In the genomic region with DNA sequence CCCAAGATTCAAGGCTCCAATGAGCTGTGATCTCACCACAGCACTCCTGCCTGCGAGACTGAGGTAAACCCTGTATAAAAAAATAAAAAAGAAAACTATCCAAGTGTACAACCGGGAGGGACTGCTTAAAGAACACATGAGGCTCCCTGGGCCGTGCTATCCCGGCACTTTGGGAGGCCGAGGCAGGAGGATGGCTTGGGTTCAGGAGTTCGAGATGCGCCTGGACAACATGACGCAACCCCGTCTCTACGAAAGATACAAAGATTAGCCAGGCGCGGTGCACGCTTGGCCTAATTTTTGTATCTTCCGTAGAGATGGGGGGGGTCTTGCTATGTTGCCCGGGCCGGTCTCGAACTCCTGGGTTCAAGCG, we compare ENCODE assay signal across 8 cellular contexts.
DNase-seq lines count a peak whose midpoint lies in the region; ATAC-seq, FAIRE-seq and TF ChIP-seq lines count a peak whose summit lies in the region.
"Not testable (repeated sequence)": the region's sequence is repeated elsewhere in the genome, so short reads cannot be mapped to it uniquely, and the experiment has no call there.

No MANE protein-coding gene starts in this region.

- H3K14ac ChIP-seq in H1 (ENCODE audit: insufficient read length): not testable (repeated sequence)

- peak overlapping the region; percentile 66 to 88 (median 76) for H3K4me2 ChIP-seq in BLaER1 treated with 17β-estradiol and CSF1 and Interleukin-3, amounts not matched to agents 10 nM and 100 nM
- H3K4me2 ChIP-seq in H1 (ENCODE audit: insufficient read depth in 1 of 2, low read depth in 2 of 2, low read length in 2 of 2) (peak overlapping the region; percentile 30 to 70; a peak in 3 of 4 replicates), keratinocyte (ENCODE audit: control insufficient read depth, extremely low read depth, insufficient read depth, low read depth, low read length) (peak overlapping the region; percentile 81)

- H3K9me3 ChIP-seq in BLaER1 treated with 17β-estradiol and CSF1 and Interleukin-3, amounts not matched to agents 10 nM and 100 nM (replicated peaks in 1 of 11); H1 (ENCODE audit: insufficient read depth in 2 of 2, low read depth in 1 of 2, low read length in 1 of 2); keratinocyte (ENCODE audit: control insufficient read depth, low read depth, low read length); neuron (ENCODE audit: low read length); suprapubic skin: not testable (repeated sequence)

- H2BK5ac ChIP-seq in H1 (ENCODE audit: low read depth, low read length): not testable (repeated sequence)

- not testable (repeated sequence) for H3K18ac ChIP-seq in H1 (ENCODE audit: extremely low read depth, low read length)

- not testable (repeated sequence) for H3K27me3 ChIP-seq in BLaER1 treated with 17β-estradiol and CSF1 and Interleukin-3, amounts not matched to agents 10 nM and 100 nM; H1 (replicated peaks in 1 of 4; ENCODE audit: control insufficient read depth in 3 of 4, extremely low read depth in 1 of 4, insufficient read depth in 3 of 4, low read length in 3 of 4); keratinocyte (ENCODE audit: control insufficient read depth, extremely low read depth, insufficient read depth, low read length); neuron (ENCODE audit: insufficient read depth, low read length); suprapubic skin

- FAIRE-seq in RCC 7860 (lab: Jason Lieb, UNC); H1 (lab: Jason Lieb, UNC); keratinocyte (lab: Jason Lieb, UNC): not testable (repeated sequence)

- not testable (repeated sequence) for H3K9me1 ChIP-seq in keratinocyte (ENCODE audit: control insufficient read depth, extremely low read depth, insufficient read depth, low read length)

- CTCF ChIA-PET in H1 (lab: Charles Lee; ENCODE audit: partially characterized antibody): not testable (repeated sequence)

- H3K4ac ChIP-seq in H1 (replicated peaks; ENCODE audit: insufficient read length, low read depth, low read length): not testable (repeated sequence)

- not testable (repeated sequence) for H2AK5ac ChIP-seq in H1 (ENCODE audit: low read depth, low read length)

- H2BK12ac ChIP-seq in H1 (ENCODE audit: low read depth, low read length): not testable (repeated sequence)

- not testable (repeated sequence) for H4K20me1 ChIP-seq in BLaER1 treated with 17β-estradiol and CSF1 and Interleukin-3, amounts not matched to agents 10 nM and 100 nM; H1 (replicated peaks in 1 of 2; ENCODE audit: control insufficient read depth in 1 of 2, insufficient read depth in 2 of 2, low read length in 2 of 2); keratinocyte (ENCODE audit: control insufficient read depth, extremely low read depth, insufficient read depth, low read length)

- not testable (repeated sequence) for TF ChIP-seq POLR2A in H1 (IDR thresholded peaks at IDR 0.05; ENCODE audit: control extremely low read depth in 1 of 2, low read depth in 2 of 2, low read length in 2 of 2); suprapubic skin (IDR thresholded peaks at IDR 0.05)

- H2BK20ac ChIP-seq in H1 (ENCODE audit: low read length): not testable (repeated sequence)

- dilution Hi-C loops in keratinocyte (cut with MboI; ENCODE audit: extremely low pct_ligation_motif_present, low sequenced_read_pairs): not testable (repeated sequence)

- not testable (repeated sequence) for H3K9me3 Mint-ChIP-seq in activated naive CD4-positive, alpha-beta T cell treated with anti-CD3 and anti-CD28 coated beads, Interleukin-2, amount 50 U/mL, for 72 hours

- H3K9ac ChIP-seq in BLaER1 treated with 17β-estradiol and CSF1 and Interleukin-3, amounts not matched to agents 10 nM and 100 nM: peak overlapping the region; percentile 65 to 84 (median 79); a peak in 20 of 22 replicates
- H3K9ac ChIP-seq in H1 (replicated peaks in 1 of 4; ENCODE audit: extremely low read depth in 1 of 4, low read depth in 3 of 4, low read length in 3 of 4) (peak overlapping the region in 1 of 4 experiments; percentile 54; a peak in 1 of 7 replicates), keratinocyte (ENCODE audit: control insufficient read depth, extremely low read depth, insufficient read depth, low read length) (peak overlapping the region; percentile 77)

- H3K27ac Mint-ChIP-seq in activated naive CD4-positive, alpha-beta T cell treated with anti-CD3 and anti-CD28 coated beads, Interleukin-2, amount 50 U/mL, for 72 hours: peak overlapping the region; percentile 82 to 90

- H2AFZ ChIP-seq in H1 (ENCODE audit: low read length): not testable (repeated sequence)
- peak overlapping the region; percentile 75 for H2AFZ ChIP-seq in keratinocyte (ENCODE audit: control insufficient read depth, low read length)
- peak overlapping the region; percentile 71 for H2AFZ ChIP-seq in neuron (ENCODE audit: low read depth, low read length)

- peak overlapping the region; percentile 65 to 83 (median 78) for H3K27ac ChIP-seq in BLaER1 treated with 17β-estradiol and CSF1 and Interleukin-3, amounts not matched to agents 10 nM and 100 nM
- H3K27ac ChIP-seq in H1 (ENCODE audit: low read depth, low read length) (0 out of 2 replicates have a peak overlapping the region, but pooled peaks have one; percentile 36), keratinocyte (ENCODE audit: control insufficient read depth, insufficient read depth, low read length) (peak overlapping the region; percentile 75), suprapubic skin (peak overlapping the region; percentile 89)

- not testable (repeated sequence) for H3K36me3 Mint-ChIP-seq in activated naive CD4-positive, alpha-beta T cell treated with anti-CD3 and anti-CD28 coated beads, Interleukin-2, amount 50 U/mL, for 72 hours

- TF ChIP-seq RAD21 in H1 (IDR thresholded peaks at IDR 0.05 in 1 of 2, conservative IDR thresholded peaks at IDR 0.05 in 1 of 2; ENCODE audit: low read depth in 2 of 2, low read length in 2 of 2): not testable (repeated sequence)

- H3K79me2 ChIP-seq in H1 (ENCODE audit: control insufficient read depth in 1 of 2, insufficient read depth in 2 of 2, low read length in 2 of 2); keratinocyte (ENCODE audit: control insufficient read depth, insufficient read depth, low read length): not testable (repeated sequence)

- not testable (repeated sequence) for H3K79me1 ChIP-seq in H1 (ENCODE audit: low read depth, low read length)

- ATAC-seq in activated naive CD4-positive, alpha-beta T cell treated with anti-CD3 and anti-CD28 coated beads, Interleukin-2, amount 50 U/mL, for 72 hours: not testable (repeated sequence)

- H3K56ac ChIP-seq in H1 (replicated peaks; ENCODE audit: insufficient read length, low read depth, low read length): not testable (repeated sequence)

- not testable (repeated sequence) for H2BK15ac ChIP-seq in H1 (ENCODE audit: low read length)

- TF ChIP-seq CTCF in HFF-Myc (IDR thresholded peaks at IDR 0.05; ENCODE audit: low read depth, low read length, missing control alignments); H1 (IDR thresholded peaks at IDR 0.05; ENCODE audit: control extremely low read depth in 1 of 3, insufficient read depth in 1 of 3, low read depth in 1 of 3, low read length in 3 of 3); keratinocyte (optimal IDR thresholded peaks at IDR 0.05 in 1 of 3, IDR thresholded peaks at IDR 0.05 in 1 of 3, conservative IDR thresholded peaks at IDR 0.05 in 1 of 3; ENCODE audit: extremely low read depth in 1 of 3, insufficient read depth in 2 of 3, low read length in 3 of 3); suprapubic skin (IDR thresholded peaks at IDR 0.05): not testable (repeated sequence)

- H3K4me1 ChIP-seq in BLaER1 treated with 17β-estradiol and CSF1 and Interleukin-3, amounts not matched to agents 10 nM and 100 nM: peaks cover 0 to 19% (median 10%) of the 10 kb centered on the region in 10 experiments; a peak in 15 of 20 replicates
- H3K4me1 ChIP-seq in H1 (replicated peaks in 1 of 4; ENCODE audit: control insufficient read depth in 3 of 4, insufficient read depth in 4 of 4, low read length in 3 of 4); keratinocyte (ENCODE audit: control insufficient read depth, extremely low read depth, insufficient read depth, low read length); neuron (ENCODE audit: insufficient read depth, low read length): not testable (repeated sequence)
- H3K4me1 ChIP-seq in suprapubic skin: peaks cover 14% of the 10 kb centered on the region

- not testable (repeated sequence) for H3K23me2 ChIP-seq in H1 (ENCODE audit: low read depth, low read length)

- peak overlapping the region; percentile 68; the same call in 1 of the 2 replicates for H4K8ac ChIP-seq in H1 (ENCODE audit: extremely low read depth, insufficient read depth, low read length)

- POLR2A ChIA-PET in H1 (lab: Charles Lee; ENCODE audit: partially characterized antibody): interaction anchor here (1.1 kb wide), 1 partner anchor 201 kb away, joined by 3 read pairs; no protein-coding TSS in a partner anchor

- peak overlapping the region; percentile 69 to 84 (median 76) for H3K4me3 ChIP-seq in BLaER1 treated with 17β-estradiol and CSF1 and Interleukin-3, amounts not matched to agents 10 nM and 100 nM
- H3K4me3 ChIP-seq in HFF-Myc (replicated peaks; ENCODE audit: low read depth, low read length) (peak overlapping the region; percentile 62), H1 (ENCODE audit: extremely low read depth in 1 of 4, insufficient read depth in 2 of 4, low read depth in 3 of 4, low read length in 4 of 4) (peak overlapping the region in 3 of 4 experiments; percentile 79 to 93 (median 83); a peak in 5 of 8 replicates), keratinocyte (ENCODE audit: control insufficient read depth in 2 of 3, extremely low read depth in 1 of 3, insufficient read depth in 2 of 3, low read depth in 1 of 3, low read length in 3 of 3) (peak overlapping the region; percentile 64 to 74 (median 72)), neuron (ENCODE audit: low read length) (peak overlapping the region; percentile 82), suprapubic skin (peak overlapping the region; percentile 82)

- not testable (repeated sequence) for H2BK120ac ChIP-seq in H1 (replicated peaks; ENCODE audit: low read depth, low read length)

- H4K5ac ChIP-seq in H1 (ENCODE audit: insufficient read length, low read depth, low read length): not testable (repeated sequence)

- 91% methylated on average over 18 of the region's 18 CpGs; no CpG with 5 or more reads in 1 of the 2 experiments for WGBS in H1 (ENCODE audit: extremely low coverage in 1 of 2, insufficient coverage in 1 of 2, insufficient read length in 1 of 2, insufficient replicate concordance in 2 of 2, low coverage in 1 of 2, low lambda C conversion rate in 2 of 2, missing lambda C conversion rate in 1 of 2), 2 experiments
- WGBS in suprapubic skin: 90% methylated on average over 18 of the region's 18 CpGs

- not testable (repeated sequence) for H4K91ac ChIP-seq in H1 (replicated peaks; ENCODE audit: insufficient read length, low read length)

- H3K23ac ChIP-seq in H1 (ENCODE audit: insufficient read length): not testable (repeated sequence)

- not testable (repeated sequence) for TF ChIP-seq EP300 in H1 (IDR thresholded peaks at IDR 0.05; ENCODE audit: borderline replicate concordance in 1 of 2, low read depth in 2 of 2, low read length in 2 of 2); suprapubic skin (IDR thresholded peaks at IDR 0.05)

- H3K36me3 ChIP-seq in BLaER1 treated with 17β-estradiol and CSF1 and Interleukin-3, amounts not matched to agents 10 nM and 100 nM; H1 (ENCODE audit: control insufficient read depth in 2 of 4, insufficient read depth in 4 of 4, low read length in 3 of 4); keratinocyte (ENCODE audit: control insufficient read depth in 2 of 2, extremely low read depth in 1 of 2, insufficient read depth in 2 of 2, low read length in 2 of 2); neuron (ENCODE audit: insufficient read depth, low read length); suprapubic skin: not testable (repeated sequence)

- DNase-seq in HFF-Myc (ENCODE audit: extremely low read depth, low read depth); activated naive CD4-positive, alpha-beta T cell treated with anti-CD3 and anti-CD28 coated beads, Interleukin-2, amount 50 U/mL, for 72 hours (ENCODE audit: low spot score in 2 of 2); H1 (ENCODE audit: low read depth in 1 of 2, low spot score in 2 of 2); keratinocyte (ENCODE audit: low read depth, low spot score); suprapubic skin (ENCODE audit: low spot score in 2 of 2): not testable (repeated sequence)
- peak; percentile 9 for DNase-seq in RCC 7860 (ENCODE audit: low spot score)

Comparison
In these comparisons a context has a peak if more than half of its experiments do, and no peak if none do; other contexts are left out.
1. H3K27ac ChIP-seq: peak in every context shown above with its lines; median percentile 89 in suprapubic skin; 78 in BLaER1 treated with 17β-estradiol and CSF1 and Interleukin-3, amounts not matched to agents 10 nM and 100 nM; 75 in keratinocyte; 36 in H1.